Comparison of ENCODE assay signal across 7 cellular contexts in genomic region chr13:45441633-45442032, GRCh38. TPM values are rescaled to one million over a fixed set of nuclear protein-coding genes. Genes with fewer than 3 reads are reported as not detected.
DNase-seq lines count a peak whose midpoint lies in the region; ATAC-seq and TF ChIP-seq lines count a peak whose summit lies in the region.

No MANE protein-coding gene starts in this region.

- H3K27ac ChIP-seq in osteoblast (ENCODE audit: low read depth, low read length), result no peak overlapping the region

- peaks cover 3% of the 10 kb centered on the region for H3K27me3 ChIP-seq in adipocyte (replicated peaks; ENCODE audit: control insufficient read depth, insufficient read depth, low read length)
- H3K27me3 ChIP-seq in osteoblast (ENCODE audit: insufficient read depth, low read length), result no peaks in the 10 kb centered on the region

- DNase-seq in adipocyte (ENCODE audit: low read depth) (peak; percentile 24), osteoblast (ENCODE audit: insufficient read length, low spot score, missing footprints) (no peak), T1000 (lab: John Stamatoyannopoulos, UW) (no peak), H4 (ENCODE audit: low spot score) (no peak)

- peak; percentile 61 for ATAC-seq in GM18505 (IDR thresholded peaks at IDR 0.05; ENCODE audit: unreplicated experiment)
- ATAC-seq in HG03460 (IDR thresholded peaks at IDR 0.05; ENCODE audit: unreplicated experiment), result peak; percentile 49
- no peak for ATAC-seq in HG03095 (IDR thresholded peaks at IDR 0.05; ENCODE audit: unreplicated experiment)

- H3K36me3 ChIP-seq in adipocyte (ENCODE audit: control insufficient read depth, insufficient read depth, low read length, severe bottlenecking) (no peaks in the 10 kb centered on the region), osteoblast (ENCODE audit: insufficient read depth, low read length) (no peaks in the 10 kb centered on the region)

- H3K79me2 ChIP-seq in osteoblast (ENCODE audit: insufficient read depth, low read length), result no peaks in the 10 kb centered on the region

- peak overlapping the region; percentile 57 for H3K4me2 ChIP-seq in osteoblast (ENCODE audit: insufficient read depth, low read length)

- no peaks in the 10 kb centered on the region for H4K20me1 ChIP-seq in osteoblast (ENCODE audit: insufficient read depth, low read length)

- H3K4me1 ChIP-seq in adipocyte (ENCODE audit: control insufficient read depth, insufficient read depth, low read length) (peaks cover 14% of the 10 kb centered on the region), osteoblast (ENCODE audit: insufficient read depth, low read length) (peaks cover 25% of the 10 kb centered on the region)

- peak overlapping the region; percentile 18 for H3K9ac ChIP-seq in adipocyte (ENCODE audit: low read length)

- H2AFZ ChIP-seq in osteoblast (ENCODE audit: low read length), result peak overlapping the region; percentile 11

- H3K4me3 ChIP-seq in adipocyte (ENCODE audit: low read length) (no peak overlapping the region), osteoblast (ENCODE audit: insufficient read depth, low read length) (no peak overlapping the region)

- TF ChIP-seq POLR2A in GM18505 (IDR thresholded peaks at IDR 0.05; ENCODE audit: borderline replicate concordance, extremely low read depth, insufficient read depth, insufficient read length), result no peak

- peak; percentile 29 for TF ChIP-seq CTCF in osteoblast (IDR thresholded peaks at IDR 0.05; ENCODE audit: extremely low read depth, low read depth, low read length)

- no peaks in the 10 kb centered on the region for H3K9me3 ChIP-seq in adipocyte (ENCODE audit: control insufficient read depth, low read length)
- H3K9me3 ChIP-seq in osteoblast (ENCODE audit: low read depth, low read length), result no peaks in the 10 kb centered on the region

RNA-seq across cellular contexts. Expression of gene COG3, which starts 23.1 kb away (rescaled TPM):
- total RNA-seq in osteoblast, result 33.3 and 35.5 TPM in 2 replicates
- total RNA-seq in H4 (2014; rRNA removed; shearing (Covaris generic)), result 7.5 and 8.4 TPM in 2 replicates

RNA-seq across cellular contexts. Expression of gene SLC25A30, which starts 23.5 kb away (rescaled TPM):
- total RNA-seq in osteoblast, result 11.2 TPM in 2 replicates
- total RNA-seq in H4 (2014; rRNA removed; shearing (Covaris generic)), result 5.5 and 7.1 TPM in 2 replicates
